ENCODE assay signal across 21 cellular contexts in the genomic region with DNA sequence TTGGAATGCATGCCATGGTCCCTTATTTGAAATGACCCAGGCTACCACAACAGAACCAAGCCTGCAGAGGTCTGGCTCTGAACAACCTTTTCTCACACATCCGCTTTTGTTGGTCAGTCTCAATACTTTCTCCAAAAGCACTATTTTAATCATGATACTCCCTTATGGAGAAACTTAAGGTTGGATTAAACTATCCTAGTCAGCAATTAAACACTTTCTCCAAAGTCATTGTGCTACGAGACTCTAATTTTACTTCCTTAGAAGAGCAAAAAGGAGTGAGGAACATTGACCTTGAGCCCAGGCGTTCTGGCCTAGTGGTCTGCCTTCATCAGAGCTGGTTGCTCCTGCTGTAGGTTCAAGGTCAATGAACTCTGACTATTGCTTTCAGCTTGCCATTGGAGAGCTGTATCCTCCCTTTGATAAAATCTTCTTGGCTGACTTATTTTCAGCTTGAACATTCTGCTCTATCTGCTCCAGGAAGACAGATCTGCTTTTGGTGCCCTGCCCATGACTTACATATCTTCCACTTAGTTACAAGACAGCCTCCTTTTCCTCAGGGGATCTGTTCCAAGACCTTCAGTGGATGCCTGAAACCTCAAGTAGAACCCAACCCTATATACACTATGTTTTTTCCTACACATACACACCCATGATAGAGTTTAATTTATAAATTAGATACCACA.
DNase-seq lines count a peak whose midpoint lies in the region; ATAC-seq and TF ChIP-seq lines count a peak whose summit lies in the region.
"Had no signal": no experiment of that assay in that cellular context is flagged by ENCODE, and none has a peak within 500 bp of the region (broad histone marks: within the 10 kb centered on the region; RNA-seq: fewer than 3 reads in every experiment).

No MANE protein-coding gene starts in this region.

- intact Hi-C loops in sciatic nerve (cut with DNase I) = no loop called here

- peak; percentile 47 for DNase-seq in EH (ENCODE audit: low read depth)
- DNase-seq in NCI-H226 = peak; percentile 12
- no peak for DNase-seq in epithelial cell of prostate (ENCODE audit: low read depth, low spot score)
- no peak for DNase-seq in sciatic nerve (ENCODE audit: low spot score)
- DNase-seq in RWPE1 (ENCODE audit: low spot score) = no peak
- DNase-seq in LoVo (ENCODE audit: low spot score) = no peak
- DNase-seq: Caco-2; CD8-positive, alpha-beta T cell; GF-D8; GOT3; Kasumi-1; MG63; NCI-H1105 treated with DMSO at 0.1 percent for 48 hours; NCI-H146; NCI-H2029; NCI-H526 treated with DMSO at 0.1 percent for 48 hours; SIG-M5 had no signal

- ATAC-seq in sciatic nerve = peak; percentile 50
- ATAC-seq in HG03039 (IDR thresholded peaks at IDR 0.05; ENCODE audit: unreplicated experiment) = no peak
- ATAC-seq: CD8-positive, alpha-beta T cell; Panc1 had no signal

- H3K27ac ChIP-seq in epithelial cell of prostate = peak overlapping the region; percentile 77
- no peak overlapping the region for H3K27ac ChIP-seq in RWPE1
- H3K27ac ChIP-seq: C4-2B, SK-N-MC had no signal

- TF ChIP-seq CTCF in RWPE1 (conservative IDR thresholded peaks at IDR 0.05; ENCODE audit: low read depth) = no peak

- POLR2A ChIA-PET in RWPE1 (lab: Yijun Ruan, JAX; ENCODE audit: low non-redundant PET) = no interaction called here

- CTCF ChIA-PET in RWPE1 (lab: Yijun Ruan, JAX) = interaction anchor here (0.6 to 0.7 kb wide), 2 partner anchors 105 to 379 kb away, joined by 3 read pairs; no protein-coding TSS in a partner anchor

Comparison
In these comparisons a context has a peak if more than half of its experiments do, and no peak if none do; other contexts are left out.
1. DNase-seq: peak in EH (single experiment) and NCI-H226 (single experiment); none in epithelial cell of prostate (single experiment), sciatic nerve (single experiment), RWPE1 (single experiment) and LoVo (single experiment).